ENCODE assay signal across 9 cellular contexts in the genomic region with DNA sequence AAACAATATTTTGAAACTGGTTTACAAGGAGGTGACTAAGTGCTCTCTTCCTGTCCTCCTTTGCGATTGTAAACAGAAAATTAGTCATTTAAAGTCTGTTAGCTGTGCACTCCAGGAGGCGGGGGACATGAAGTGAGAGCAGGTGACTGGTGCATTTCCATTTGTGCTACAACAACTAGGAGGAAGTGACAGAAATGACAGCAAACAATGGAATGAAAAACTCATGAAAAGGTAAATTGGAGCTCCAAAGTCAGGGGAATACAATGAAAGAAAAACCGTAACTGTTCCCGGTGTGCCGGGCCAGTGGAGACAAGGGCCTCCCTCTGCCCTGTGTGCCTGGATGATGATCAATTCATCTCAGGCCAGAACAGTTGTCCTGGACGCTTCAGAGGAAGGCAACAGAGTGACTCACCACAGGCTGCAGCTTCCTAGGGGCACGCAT.
DNase-seq lines count a peak whose midpoint lies in the region; ATAC-seq and TF ChIP-seq lines count a peak whose summit lies in the region.
"Had no signal": no experiment of that assay in that cellular context is flagged by ENCODE, and none has a peak within 500 bp of the region (broad histone marks: within the 10 kb centered on the region; RNA-seq: fewer than 3 reads in every experiment).

No MANE protein-coding gene starts in this region.

- no peak overlapping the region for H3K27ac Mint-ChIP-seq in T-cell

- H3K27me3 Mint-ChIP-seq in T-cell = peaks cover 3 to 6% of the 10 kb centered on the region in 2 donors

- peaks cover 2% of the 10 kb centered on the region; the same call in 1 of the 2 replicates for H3K9me3 ChIP-seq in Panc1 (ENCODE audit: control insufficient read depth, insufficient read depth, low read depth, low read length)
- H3K9me3 ChIP-seq: right lobe of liver had no signal

- H3K4me3 ChIP-seq in Panc1 (ENCODE audit: low read depth in 2 of 2, low read length in 2 of 2) = peak overlapping the region in 1 of 2 experiments; percentile 35; a peak in 2 of 4 replicates
- H3K4me3 ChIP-seq: right lobe of liver had no signal

- ATAC-seq in Panc1 (peak; percentile 97), T-cell (replicated peaks in 1 of 4) (no peak), Right ventricle myocardium inferior (no peak), GM19463 (IDR thresholded peaks at IDR 0.05; ENCODE audit: unreplicated experiment) (no peak), HG03378 (IDR thresholded peaks at IDR 0.05; ENCODE audit: unreplicated experiment) (no peak)

- no peaks in the 10 kb centered on the region for H3K36me3 Mint-ChIP-seq in T-cell

- H3K36me3 ChIP-seq in Panc1 (ENCODE audit: control insufficient read depth, insufficient read depth, low read length) = no peaks in the 10 kb centered on the region
- H3K36me3 ChIP-seq: right lobe of liver had no signal

- no peak for TF ChIP-seq CTCF in Panc1 (IDR thresholded peaks at IDR 0.05)

- H3K27me3 ChIP-seq in Panc1 (ENCODE audit: control insufficient read depth, insufficient read depth, low read length) = no peaks in the 10 kb centered on the region
- H3K27me3 ChIP-seq: right lobe of liver had no signal

- H3K4me1 Mint-ChIP-seq in T-cell = peaks cover 0 to 2% (median 0%) of the 10 kb centered on the region in 3 donors

- no peak overlapping the region for H3K4me3 Mint-ChIP-seq in T-cell

- H3K27ac ChIP-seq in Panc1 (ENCODE audit: low read length) = peak overlapping the region; percentile 79
- H3K27ac ChIP-seq: right lobe of liver had no signal

- peaks cover 3% of the 10 kb centered on the region in 3 donors for H3K9me3 Mint-ChIP-seq in T-cell

- intact Hi-C loops in Panc1 (cut with micrococcal nuclease; ENCODE audit: unreplicated experiment) (no loop called here), Right ventricle myocardium inferior (cut with DNase I) (no loop called here)

- in situ Hi-C loops in Panc1 (cut with HindIII; ENCODE audit: low pct_unique_long_range_greater_than_20kb, low sequenced_read_pairs) = no loop called here

- peak; percentile 41 for DNase-seq in AG20443 (ENCODE audit: low spot score)
- DNase-seq in HS-5 (ENCODE audit: low read depth) = peak; percentile 49
- DNase-seq in Panc1 (ENCODE audit: low read depth, low spot score) = peak; percentile 88
- peak; percentile 14 for DNase-seq in glomerular endothelial cell (ENCODE audit: extremely low read depth, low read depth, low spot score)
- DNase-seq in T-cell = no peak
- no peak for DNase-seq in Right ventricle myocardium inferior (ENCODE audit: missing footprints)
- DNase-seq: right lobe of liver had no signal

- peaks cover 5% of the 10 kb centered on the region; the same call in 1 of the 2 replicates for H3K4me1 ChIP-seq in Panc1 (ENCODE audit: control insufficient read depth, insufficient read depth, low read length)
- H3K4me1 ChIP-seq: right lobe of liver had no signal

- POLR2A ChIA-PET in Panc1 (lab: Charles Lee) = no interaction called here
- POLR2A ChIA-PET in T-cell (lab: Charles Lee) = no interaction called here

- CTCF ChIA-PET in Panc1 (lab: Charles Lee) (no interaction called here), T-cell (lab: Charles Lee) (no interaction called here)

- no TSS peak for BruUV-seq in Panc1 (replicated peaks; lab: Mats Ljungman, UMichigan)

Comparison
In these comparisons a context has a peak if more than half of its experiments do, and no peak if none do; other contexts are left out.
1. DNase-seq: peak in AG20443 (single experiment), HS-5 (single experiment), Panc1 (single experiment) and glomerular endothelial cell (single experiment); none in T-cell (0 of 34) and Right ventricle myocardium inferior (single experiment).